Comparison of ENCODE assay signal across 9 cellular contexts in genomic region chr2:65070856-65071255, GRCh38. TPM values are rescaled to one million over a fixed set of nuclear protein-coding genes. Genes with fewer than 3 reads are reported as not detected.
DNase-seq lines count a peak whose midpoint lies in the region; ATAC-seq and TF ChIP-seq lines count a peak whose summit lies in the region.
"Had no signal": no experiment of that assay in that cellular context is flagged by ENCODE, and none has a peak within 500 bp of the region (broad histone marks: within the 10 kb centered on the region; RNA-seq: fewer than 3 reads in every experiment).

No MANE protein-coding gene starts in this region.

- peaks cover 9 to 51% of the 10 kb centered on the region in 2 donors for H3K36me3 Mint-ChIP-seq in CD4-positive, alpha-beta memory T cell
- peaks cover 69% of the 10 kb centered on the region for H3K36me3 Mint-ChIP-seq in dendritic cell treated with granulocyte-macrophage colony-stimulating factor and Interleukin-4, amounts not matched to agents 40 ng/mL and 50 ng/mL, for 4 days (ENCODE audit: low read depth)

- H3K79me2 ChIP-seq in OCI-LY1 (ENCODE audit: insufficient read depth, low read length) = no peaks in the 10 kb centered on the region

- no peaks in the 10 kb centered on the region for H3F3A ChIP-seq in OCI-LY1 (ENCODE audit: insufficient read depth, low read length)

- H3K9me2 ChIP-seq in OCI-LY1 (ENCODE audit: low read depth, low read length) = no peaks in the 10 kb centered on the region

- ATAC-seq in psoas muscle = no peak
- ATAC-seq in mucosa of descending colon = no peak

- intact Hi-C loops in CD4-positive, alpha-beta memory T cell (cut with micrococcal nuclease) = no loop called here
- intact Hi-C loops in dendritic cell treated with granulocyte-macrophage colony-stimulating factor and Interleukin-4, amounts not matched to agents 40 ng/mL and 50 ng/mL, for 4 days (cut with micrococcal nuclease) = no loop called here
- intact Hi-C loops in psoas muscle (cut with DNase I) (loop anchor here (5.0 kb wide), 1 partner anchor 56 kb away; no protein-coding TSS in a partner anchor), mucosa of descending colon (cut with DNase I, micrococcal nuclease) (loop anchor here in 1 of 2 donors (10.0 kb wide), 1 partner anchor 114 kb away; no protein-coding TSS in a partner anchor)

- peak overlapping the region in 4 of 7 donors; percentile 17 to 73 (median 40) for H3K27ac Mint-ChIP-seq in CD4-positive, alpha-beta memory T cell
- H3K27ac Mint-ChIP-seq in dendritic cell treated with granulocyte-macrophage colony-stimulating factor and Interleukin-4, amounts not matched to agents 40 ng/mL and 50 ng/mL, for 4 days = peak overlapping the region; percentile 56

- peaks cover 15% of the 10 kb centered on the region for H3K4me1 ChIP-seq in CD4-positive, alpha-beta memory T cell (ENCODE audit: insufficient read depth, low read length)
- H3K4me1 ChIP-seq in OCI-LY1 (ENCODE audit: insufficient read depth, low read length, severe bottlenecking) = peaks cover 34% of the 10 kb centered on the region
- peaks cover 85% of the 10 kb centered on the region for H3K4me1 ChIP-seq in psoas muscle
- peaks cover 12% of the 10 kb centered on the region for H3K4me1 ChIP-seq in mucosa of descending colon (ENCODE audit: low read depth)

- no peak overlapping the region for H3K27ac ChIP-seq in CD4-positive, alpha-beta memory T cell (ENCODE audit: low read depth, low read length)
- H3K27ac ChIP-seq in OCI-LY1 (ENCODE audit: low read depth, low read length, poor library complexity, severe bottlenecking) (peak overlapping the region; percentile 9), psoas muscle (peak overlapping the region; percentile 94)

- no peaks in the 10 kb centered on the region for H3K27me3 ChIP-seq in CD4-positive, alpha-beta memory T cell (ENCODE audit: insufficient read depth, low read length)
- H3K27me3 ChIP-seq in OCI-LY1 (ENCODE audit: insufficient read depth, low read length) = no peaks in the 10 kb centered on the region
- H3K27me3 ChIP-seq in psoas muscle (ENCODE audit: insufficient read depth in 3 of 3, low read length in 2 of 3) = no peaks in the 10 kb centered on the region

- H2AFZ ChIP-seq in OCI-LY1 (ENCODE audit: low read length) = no peak overlapping the region

- H3K4me3 Mint-ChIP-seq in CD4-positive, alpha-beta memory T cell = no peak overlapping the region
- no peak overlapping the region for H3K4me3 Mint-ChIP-seq in dendritic cell treated with granulocyte-macrophage colony-stimulating factor and Interleukin-4, amounts not matched to agents 40 ng/mL and 50 ng/mL, for 4 days

- H3K27me3 Mint-ChIP-seq in CD4-positive, alpha-beta memory T cell = no peaks in the 10 kb centered on the region
- H3K27me3 Mint-ChIP-seq in dendritic cell treated with granulocyte-macrophage colony-stimulating factor and Interleukin-4, amounts not matched to agents 40 ng/mL and 50 ng/mL, for 4 days = no peaks in the 10 kb centered on the region

- TF ChIP-seq CTCF in OCI-LY1 (IDR thresholded peaks at IDR 0.05; ENCODE audit: low read length) (no peak), psoas muscle (IDR thresholded peaks at IDR 0.05) (no peak), mucosa of descending colon (IDR thresholded peaks at IDR 0.05) (no peak)

- 78 to 85% (median 82%) methylated on average over 6 of the region's 6 CpGs for WGBS in psoas muscle, 3 donors

- H3K4me3 ChIP-seq in CD4-positive, alpha-beta memory T cell (ENCODE audit: low read length in 2 of 2) = no peak overlapping the region
- H3K4me3 ChIP-seq in OCI-LY1 (ENCODE audit: low read depth, low read length, poor library complexity, severe bottlenecking) (no peak overlapping the region), psoas muscle (no peak overlapping the region), mucosa of descending colon (no peak overlapping the region)

- no peak overlapping the region for H3K4me2 ChIP-seq in OCI-LY1 (ENCODE audit: low read length)

- POLR2A ChIA-PET in CD4-positive, alpha-beta memory T cell (lab: Charles Lee; ENCODE audit: partially characterized antibody) = interaction anchor here (1.0 to 1.1 kb wide), 2 partner anchors 8 to 15 kb away, joined by 3 read pairs; partner anchors contain the start of gene CEP68

- H3K9me3 Mint-ChIP-seq in CD4-positive, alpha-beta memory T cell = peaks cover 0 to 2% (median 0%) of the 10 kb centered on the region in 8 donors
- no peaks in the 10 kb centered on the region for H3K9me3 Mint-ChIP-seq in dendritic cell treated with granulocyte-macrophage colony-stimulating factor and Interleukin-4, amounts not matched to agents 40 ng/mL and 50 ng/mL, for 4 days

- peaks cover 31% of the 10 kb centered on the region for H3K36me3 ChIP-seq in CD4-positive, alpha-beta memory T cell (ENCODE audit: insufficient read depth, low read length)
- H3K36me3 ChIP-seq in OCI-LY1 (ENCODE audit: insufficient read depth, low read length) (peaks cover 20% of the 10 kb centered on the region; the same call in 1 of the 2 replicates), psoas muscle (ENCODE audit: insufficient read depth in 1 of 2, low read depth in 1 of 2) (peaks cover 5 to 63% of the 10 kb centered on the region in 2 donors), mucosa of descending colon (ENCODE audit: low read depth) (no peaks in the 10 kb centered on the region)

- CTCF ChIA-PET in CD4-positive, alpha-beta memory T cell (lab: Charles Lee; ENCODE audit: partially characterized antibody) = interaction anchor here (11.0 kb wide), 1 partner anchor 15 kb away, joined by 65 read pairs; the partner anchor contains the start of gene CEP68

- no peaks in the 10 kb centered on the region for H3K9me3 ChIP-seq in CD4-positive, alpha-beta memory T cell (ENCODE audit: control insufficient read depth in 1 of 2, low read length in 2 of 2)
- no peaks in the 10 kb centered on the region for H3K9me3 ChIP-seq in OCI-LY1 (ENCODE audit: low read length)
- H3K9me3 ChIP-seq in psoas muscle = no peaks in the 10 kb centered on the region
- H3K9me3 ChIP-seq in mucosa of descending colon = no peaks in the 10 kb centered on the region

- H4K20me1 ChIP-seq in OCI-LY1 (ENCODE audit: insufficient read depth, low read length) = no peaks in the 10 kb centered on the region

- peaks cover 5 to 33% (median 21%) of the 10 kb centered on the region in 4 donors for H3K4me1 Mint-ChIP-seq in CD4-positive, alpha-beta memory T cell
- peaks cover 59% of the 10 kb centered on the region for H3K4me1 Mint-ChIP-seq in dendritic cell treated with granulocyte-macrophage colony-stimulating factor and Interleukin-4, amounts not matched to agents 40 ng/mL and 50 ng/mL, for 4 days (ENCODE audit: low read depth)

- H3K9ac ChIP-seq in OCI-LY1 (ENCODE audit: low read length) = no peak overlapping the region

- no peak for DNase-seq in CD4-positive, alpha-beta memory T cell
- DNase-seq in psoas muscle (no peak), A172 (ENCODE audit: low spot score) (no peak), mucosa of descending colon (no peak), amniotic stem cell (lab: John Stamatoyannopoulos, UW) (no peak)
- DNase-seq: DMS79 treated with DMSO at 0.1 percent for 48 hours, NCI-H1417 had no signal

RNA-seq across cellular contexts. Expression of gene CEP68, which starts 14.6 kb away (rescaled TPM):
- 10 to 100 TPM; 57.7 to 59.9 TPM for total RNA-seq in CD4-positive, alpha-beta memory T cell
- 10 to 100 TPM; 19.9 to 28.4 TPM for polyA plus RNA-seq in CD4-positive, alpha-beta memory T cell
- total RNA-seq in psoas muscle (10 to 100 TPM; 28.2 to 63.3 (median 38.9) TPM), mucosa of descending colon (10 to 100 TPM in 2 of 3 donors, 1 to 10 TPM in 1; 8.9 to 30.9 (median 13.2) TPM)
- polyA plus RNA-seq in psoas muscle = 10 to 100 TPM in 2 of 3 donors, 1 to 10 TPM in 1; 7.3 to 17.5 (median 17.3) TPM
- total RNA-seq in A172 (2014; rRNA removed; shearing (Covaris generic)) = 6.0 and 10.0 TPM in 2 replicates

RNA-seq across cellular contexts. Expression of gene RAB1A, which starts 59.0 kb away (rescaled TPM):
- 10 to 100 TPM; 53.3 to 58.4 TPM for total RNA-seq in CD4-positive, alpha-beta memory T cell
- polyA plus RNA-seq in CD4-positive, alpha-beta memory T cell = 10 to 100 TPM; 53.2 to 81.6 TPM
- total RNA-seq in psoas muscle (10 to 100 TPM; 52.0 to 94.2 (median 85.8) TPM), mucosa of descending colon (100 to 1,000 TPM; 144 to 165 (median 151) TPM)
- 100 to 1,000 TPM in 2 of 3 donors, 10 to 100 TPM in 1; 83.4 to 229 (median 137) TPM for polyA plus RNA-seq in psoas muscle
- 143 and 156 TPM in 2 replicates for total RNA-seq in A172 (2014; rRNA removed; shearing (Covaris generic))

Comparison
In these comparisons a context has a peak if more than half of its experiments do, and no peak if none do; other contexts are left out.
1. intact Hi-C loops: an anchor here in psoas muscle (5.0 kb wide); none called in CD4-positive, alpha-beta memory T cell and dendritic cell treated with granulocyte-macrophage colony-stimulating factor and Interleukin-4, amounts not matched to agents 40 ng/mL and 50 ng/mL, for 4 days.